Comparison of ENCODE assay signal across 23 cellular contexts in genomic region chrX:53483838-53484420, GRCh38. TPM values are rescaled to one million over a fixed set of nuclear protein-coding genes. Genes with fewer than 3 reads are reported as not detected.
DNase-seq lines count a peak whose midpoint lies in the region; ATAC-seq and TF ChIP-seq lines count a peak whose summit lies in the region.
"Had no signal": no experiment of that assay in that cellular context is flagged by ENCODE, and none has a peak within 500 bp of the region (broad histone marks: within the 10 kb centered on the region; RNA-seq: fewer than 3 reads in every experiment).

No MANE protein-coding gene starts in this region.

- H3K79me2 ChIP-seq in PC-3 (ENCODE audit: low read length): no peaks in the 10 kb centered on the region
- H3K79me2 ChIP-seq in osteoblast (ENCODE audit: insufficient read depth, low read length): no peaks in the 10 kb centered on the region

- H3F3A ChIP-seq in PC-3 (ENCODE audit: low read length, unreplicated experiment): no peaks in the 10 kb centered on the region

- POLR2A ChIA-PET in PC-3 (lab: Charles Lee; ENCODE audit: unreplicated experiment): no interaction called here

- H3K9me2 ChIP-seq in PC-3 (replicated peaks; ENCODE audit: low read length): no peaks in the 10 kb centered on the region

- no peak for TF ChIP-seq CTCF in PC-3 (conservative IDR thresholded peaks at IDR 0.05; ENCODE audit: low read depth, low read length)
- no peak for TF ChIP-seq CTCF in osteoblast (IDR thresholded peaks at IDR 0.05; ENCODE audit: extremely low read depth, low read depth, low read length)

- H3K4me1 ChIP-seq in PC-3 (ENCODE audit: insufficient read depth, low read length) (0 out of 2 replicates have a peak, but pooled peaks cover 5% of the 10 kb centered on the region), osteoblast (ENCODE audit: insufficient read depth, low read length) (peaks cover 7% of the 10 kb centered on the region)
- H3K4me1 ChIP-seq: testis, vagina had no signal

- H3K36me3 ChIP-seq in PC-3 (ENCODE audit: low read depth, low read length) (no peaks in the 10 kb centered on the region), osteoblast (ENCODE audit: insufficient read depth, low read length) (no peaks in the 10 kb centered on the region)
- H3K36me3 ChIP-seq: cardiac muscle cell, MG63, vagina had no signal

- H3K9me3 ChIP-seq in PC-3 (ENCODE audit: low read length): no peaks in the 10 kb centered on the region
- no peaks in the 10 kb centered on the region for H3K9me3 ChIP-seq in osteoblast (ENCODE audit: low read depth, low read length)
- H3K9me3 ChIP-seq: MG63, testis, vagina had no signal

- H4K20me1 ChIP-seq in PC-3 (ENCODE audit: low read length) (no peaks in the 10 kb centered on the region), osteoblast (ENCODE audit: insufficient read depth, low read length) (peaks cover 2% of the 10 kb centered on the region)

- no peak overlapping the region for H3K9ac ChIP-seq in PC-3 (ENCODE audit: low read length)

- no peak for ATAC-seq in PC-3
- ATAC-seq in GM19023 (IDR thresholded peaks at IDR 0.05; ENCODE audit: unreplicated experiment): no peak
- ATAC-seq: stimulated activated naive B cell treated with anti-CD40 and anti-IgM and Interleukin-4, amounts not matched to agents 10 μg/mL and 1 μg/mL and 100 μg/mL, for 72 hours had no signal

- DNase-seq in G401 (ENCODE audit: low spot score): peak; percentile 60
- DNase-seq in PC-3: peak; percentile 31
- DNase-seq in epithelial cell of prostate (ENCODE audit: low read depth, low spot score): no peak
- DNase-seq in osteoblast (ENCODE audit: insufficient read length, low spot score, missing footprints): peak; percentile 41
- no peak for DNase-seq in iPS-NIHi7 (ENCODE audit: extremely low spot score)
- DNase-seq in amniotic stem cell (lab: John Stamatoyannopoulos, UW): no peak
- DNase-seq: activated B cell treated with CpG ODN at 0.5 μM for 24 hours; activated CD4-positive, alpha-beta T cell treated with anti-CD3 and anti-CD28 coated beads, Interleukin-2, amount 50 U/mL, for 4 hours; activated effector memory CD4-positive, alpha-beta T cell treated with Interleukin-2 at 50 U/mL for 16 hours; AML-193; GOT3; MG63; NCI-H1436 treated with DMSO at 0.1 percent for 48 hours; NCI-H2171 treated with DMSO at 0.1 percent for 48 hours; NCI-H524 treated with DMSO at 0.1 percent for 48 hours; nucleus accumbens; stimulated activated CD4-positive, alpha-beta T cell treated with anti-CD3 and anti-CD28 coated beads, Interleukin-2, amount 100 ng/mL, for 48 hours; stimulated activated naive B cell treated with anti-CD40 and anti-IgM and Interleukin-4, amounts not matched to agents 10 μg/mL and 1 μg/mL and 100 μg/mL, for 72 hours; T1000; testis had no signal

- H3K4me3 ChIP-seq in PC-3 (ENCODE audit: low read length) (no peak overlapping the region), osteoblast (ENCODE audit: insufficient read depth, low read length) (no peak overlapping the region)
- H3K4me3 ChIP-seq: cardiac muscle cell, MG63, testis, vagina had no signal

- CTCF ChIA-PET in PC-3 (lab: Charles Lee): no interaction called here

- H3K4me2 ChIP-seq in PC-3 (ENCODE audit: low read length): no peak overlapping the region
- no peak overlapping the region for H3K4me2 ChIP-seq in osteoblast (ENCODE audit: insufficient read depth, low read length)

- intact Hi-C loops in PC-3 (cut with micrococcal nuclease): no loop called here

- in situ Hi-C loops in G401 (cut with HindIII; ENCODE audit: low sequenced_read_pairs): no loop called here

- no TSS peak for BruUV-seq in PC-3 (replicated peaks; lab: Mats Ljungman, UMichigan)

- H3K27me3 ChIP-seq in PC-3 (ENCODE audit: low read length) (no peaks in the 10 kb centered on the region), osteoblast (ENCODE audit: insufficient read depth, low read length) (peaks cover 26% of the 10 kb centered on the region)
- H3K27me3 ChIP-seq: cardiac muscle cell, MG63, testis, vagina had no signal

- no peak overlapping the region for H2AFZ ChIP-seq in PC-3 (ENCODE audit: low read length)
- H2AFZ ChIP-seq in osteoblast (ENCODE audit: low read length): no peak overlapping the region

- H3K27ac ChIP-seq in PC-3 (ENCODE audit: low read length) (no peak overlapping the region), epithelial cell of prostate (peak overlapping the region; percentile 31), osteoblast (ENCODE audit: low read depth, low read length) (no peak overlapping the region)
- H3K27ac ChIP-seq: cardiac muscle cell, testis, vagina had no signal

RNA-seq across cellular contexts. Expression of gene HSD17B10, which starts 49.8 kb away (rescaled TPM):
- total RNA-seq in G401 (2014; rRNA removed; shearing (Covaris generic)): 190 and 203 TPM in 2 replicates
- 181 and 191 TPM in 2 replicates for total RNA-seq in PC-3 (2014; rRNA removed)
- total RNA-seq in osteoblast: 41.5 and 48.5 TPM in 2 replicates

Comparison
In these comparisons a context has a peak if more than half of its experiments do, and no peak if none do; other contexts are left out.
1. DNase-seq: peak in G401 (single experiment), PC-3 (single experiment) and osteoblast (single experiment); none in epithelial cell of prostate (single experiment), iPS-NIHi7 (single experiment) and amniotic stem cell (single experiment).